1 cellular context compared by ENCODE assay signal in the genomic region with DNA sequence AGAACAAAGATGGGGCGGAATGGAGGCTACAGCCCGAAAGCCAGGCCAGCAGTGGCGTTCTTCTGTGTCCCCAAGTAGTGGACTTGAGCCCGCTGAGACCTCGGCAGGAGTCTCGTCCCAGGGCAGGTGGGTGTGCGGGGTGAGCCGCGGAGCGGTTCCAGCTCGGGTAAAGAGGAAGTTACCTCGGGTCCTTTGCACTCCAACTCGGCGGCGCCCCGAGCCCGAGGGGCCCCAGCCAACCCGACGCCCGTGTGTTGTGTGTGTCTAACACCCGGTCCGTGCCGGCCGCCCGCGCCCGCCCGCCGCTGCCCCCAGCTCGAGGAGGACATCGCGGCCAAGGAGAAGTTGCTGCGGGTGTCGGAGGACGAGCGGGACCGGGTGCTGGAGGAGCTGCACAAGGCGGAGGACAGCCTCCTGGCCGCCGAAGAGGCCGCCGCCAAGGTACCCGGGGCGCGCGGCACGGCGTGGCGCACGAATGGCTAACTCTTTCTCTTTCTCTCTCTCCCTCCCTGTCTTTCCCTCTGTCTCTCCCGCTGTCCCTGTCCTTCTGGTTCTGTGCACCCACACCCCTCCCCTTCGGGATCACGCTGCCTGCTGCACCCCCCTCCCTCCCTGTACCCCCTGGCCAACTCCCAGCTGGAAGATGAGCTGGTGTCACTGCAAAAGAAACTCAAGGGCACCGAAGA.
A peak's percentile ranks its signal among the peaks of the same experiment; 100 is the strongest.
TF ChIP-seq lines count a peak whose summit lies in the region.

No MANE protein-coding gene starts in this region.

TF ChIP-seq in HepG2, 621 proteins besides CTCF, POLR2A, EP300 and RAD21 (continued from another document):
- TF ChIP-seq, protein P1, sequence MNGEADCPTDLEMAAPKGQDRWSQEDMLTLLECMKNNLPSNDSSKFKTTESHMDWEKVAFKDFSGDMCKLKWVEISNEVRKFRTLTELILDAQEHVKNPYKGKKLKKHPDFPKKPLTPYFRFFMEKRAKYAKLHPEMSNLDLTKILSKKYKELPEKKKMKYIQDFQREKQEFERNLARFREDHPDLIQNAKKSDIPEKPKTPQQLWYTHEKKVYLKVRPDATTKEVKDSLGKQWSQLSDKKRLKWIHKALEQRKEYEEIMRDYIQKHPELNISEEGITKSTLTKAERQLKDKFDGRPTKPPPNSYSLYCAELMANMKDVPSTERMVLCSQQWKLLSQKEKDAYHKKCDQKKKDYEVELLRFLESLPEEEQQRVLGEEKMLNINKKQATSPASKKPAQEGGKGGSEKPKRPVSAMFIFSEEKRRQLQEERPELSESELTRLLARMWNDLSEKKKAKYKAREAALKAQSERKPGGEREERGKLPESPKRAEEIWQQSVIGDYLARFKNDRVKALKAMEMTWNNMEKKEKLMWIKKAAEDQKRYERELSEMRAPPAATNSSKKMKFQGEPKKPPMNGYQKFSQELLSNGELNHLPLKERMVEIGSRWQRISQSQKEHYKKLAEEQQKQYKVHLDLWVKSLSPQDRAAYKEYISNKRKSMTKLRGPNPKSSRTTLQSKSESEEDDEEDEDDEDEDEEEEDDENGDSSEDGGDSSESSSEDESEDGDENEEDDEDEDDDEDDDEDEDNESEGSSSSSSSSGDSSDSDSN (CRISPR knock-in tag; IDR thresholded peaks at IDR 0.05), result peak; percentile 58; the same call in 1 of the 2 replicates
- TF ChIP-seq, protein P2, sequence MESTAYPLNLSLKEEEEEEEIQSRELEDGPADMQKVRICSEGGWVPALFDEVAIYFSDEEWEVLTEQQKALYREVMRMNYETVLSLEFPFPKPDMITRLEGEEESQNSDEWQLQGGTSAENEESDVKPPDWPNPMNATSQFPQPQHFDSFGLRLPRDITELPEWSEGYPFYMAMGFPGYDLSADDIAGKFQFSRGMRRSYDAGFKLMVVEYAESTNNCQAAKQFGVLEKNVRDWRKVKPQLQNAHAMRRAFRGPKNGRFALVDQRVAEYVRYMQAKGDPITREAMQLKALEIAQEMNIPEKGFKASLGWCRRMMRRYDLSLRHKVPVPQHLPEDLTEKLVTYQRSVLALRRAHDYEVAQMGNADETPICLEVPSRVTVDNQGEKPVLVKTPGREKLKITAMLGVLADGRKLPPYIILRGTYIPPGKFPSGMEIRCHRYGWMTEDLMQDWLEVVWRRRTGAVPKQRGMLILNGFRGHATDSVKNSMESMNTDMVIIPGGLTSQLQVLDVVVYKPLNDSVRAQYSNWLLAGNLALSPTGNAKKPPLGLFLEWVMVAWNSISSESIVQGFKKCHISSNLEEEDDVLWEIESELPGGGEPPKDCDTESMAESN (CRISPR knock-in tag; conservative IDR thresholded peaks at IDR 0.05), result no peak
- TF ChIP-seq, protein P3, sequence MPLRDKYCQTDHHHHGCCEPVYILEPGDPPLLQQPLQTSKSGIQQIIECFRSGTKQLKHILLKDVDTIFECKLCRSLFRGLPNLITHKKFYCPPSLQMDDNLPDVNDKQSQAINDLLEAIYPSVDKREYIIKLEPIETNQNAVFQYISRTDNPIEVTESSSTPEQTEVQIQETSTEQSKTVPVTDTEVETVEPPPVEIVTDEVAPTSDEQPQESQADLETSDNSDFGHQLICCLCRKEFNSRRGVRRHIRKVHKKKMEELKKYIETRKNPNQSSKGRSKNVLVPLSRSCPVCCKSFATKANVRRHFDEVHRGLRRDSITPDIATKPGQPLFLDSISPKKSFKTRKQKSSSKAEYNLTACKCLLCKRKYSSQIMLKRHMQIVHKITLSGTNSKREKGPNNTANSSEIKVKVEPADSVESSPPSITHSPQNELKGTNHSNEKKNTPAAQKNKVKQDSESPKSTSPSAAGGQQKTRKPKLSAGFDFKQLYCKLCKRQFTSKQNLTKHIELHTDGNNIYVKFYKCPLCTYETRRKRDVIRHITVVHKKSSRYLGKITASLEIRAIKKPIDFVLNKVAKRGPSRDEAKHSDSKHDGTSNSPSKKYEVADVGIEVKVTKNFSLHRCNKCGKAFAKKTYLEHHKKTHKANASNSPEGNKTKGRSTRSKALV (CRISPR knock-in tag; IDR thresholded peaks at IDR 0.05), result peak; percentile 99
- TF ChIP-seq, protein P4, sequence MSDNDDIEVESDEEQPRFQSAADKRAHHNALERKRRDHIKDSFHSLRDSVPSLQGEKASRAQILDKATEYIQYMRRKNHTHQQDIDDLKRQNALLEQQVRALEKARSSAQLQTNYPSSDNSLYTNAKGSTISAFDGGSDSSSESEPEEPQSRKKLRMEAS (IDR thresholded peaks at IDR 0.05), result 0 out of 2 replicates have a peak, but pooled peaks have one; percentile 10
- TF ChIP-seq, protein P5, sequence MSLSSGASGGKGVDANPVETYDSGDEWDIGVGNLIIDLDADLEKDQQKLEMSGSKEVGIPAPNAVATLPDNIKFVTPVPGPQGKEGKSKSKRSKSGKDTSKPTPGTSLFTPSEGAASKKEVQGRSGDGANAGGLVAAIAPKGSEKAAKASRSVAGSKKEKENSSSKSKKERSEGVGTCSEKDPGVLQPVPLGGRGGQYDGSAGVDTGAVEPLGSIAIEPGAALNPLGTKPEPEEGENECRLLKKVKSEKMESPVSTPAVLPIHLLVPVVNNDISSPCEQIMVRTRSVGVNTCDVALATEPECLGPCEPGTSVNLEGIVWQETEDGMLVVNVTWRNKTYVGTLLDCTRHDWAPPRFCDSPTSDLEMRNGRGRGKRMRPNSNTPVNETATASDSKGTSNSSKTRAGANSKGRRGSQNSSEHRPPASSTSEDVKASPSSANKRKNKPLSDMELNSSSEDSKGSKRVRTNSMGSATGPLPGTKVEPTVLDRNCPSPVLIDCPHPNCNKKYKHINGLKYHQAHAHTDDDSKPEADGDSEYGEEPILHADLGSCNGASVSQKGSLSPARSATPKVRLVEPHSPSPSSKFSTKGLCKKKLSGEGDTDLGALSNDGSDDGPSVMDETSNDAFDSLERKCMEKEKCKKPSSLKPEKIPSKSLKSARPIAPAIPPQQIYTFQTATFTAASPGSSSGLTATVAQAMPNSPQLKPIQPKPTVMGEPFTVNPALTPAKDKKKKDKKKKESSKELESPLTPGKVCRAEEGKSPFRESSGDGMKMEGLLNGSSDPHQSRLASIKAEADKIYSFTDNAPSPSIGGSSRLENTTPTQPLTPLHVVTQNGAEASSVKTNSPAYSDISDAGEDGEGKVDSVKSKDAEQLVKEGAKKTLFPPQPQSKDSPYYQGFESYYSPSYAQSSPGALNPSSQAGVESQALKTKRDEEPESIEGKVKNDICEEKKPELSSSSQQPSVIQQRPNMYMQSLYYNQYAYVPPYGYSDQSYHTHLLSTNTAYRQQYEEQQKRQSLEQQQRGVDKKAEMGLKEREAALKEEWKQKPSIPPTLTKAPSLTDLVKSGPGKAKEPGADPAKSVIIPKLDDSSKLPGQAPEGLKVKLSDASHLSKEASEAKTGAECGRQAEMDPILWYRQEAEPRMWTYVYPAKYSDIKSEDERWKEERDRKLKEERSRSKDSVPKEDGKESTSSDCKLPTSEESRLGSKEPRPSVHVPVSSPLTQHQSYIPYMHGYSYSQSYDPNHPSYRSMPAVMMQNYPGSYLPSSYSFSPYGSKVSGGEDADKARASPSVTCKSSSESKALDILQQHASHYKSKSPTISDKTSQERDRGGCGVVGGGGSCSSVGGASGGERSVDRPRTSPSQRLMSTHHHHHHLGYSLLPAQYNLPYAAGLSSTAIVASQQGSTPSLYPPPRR (CRISPR knock-in tag; IDR thresholded peaks at IDR 0.05; ENCODE audit: borderline replicate concordance), result 0 out of 2 replicates have a peak, but pooled peaks have one; percentile 27
- TF ChIP-seq ZBTB42 (CRISPR knock-in tag; IDR thresholded peaks at IDR 0.05), result 0 out of 2 replicates have a peak, but pooled peaks have one; percentile 38
- TF ChIP-seq, protein P6, sequence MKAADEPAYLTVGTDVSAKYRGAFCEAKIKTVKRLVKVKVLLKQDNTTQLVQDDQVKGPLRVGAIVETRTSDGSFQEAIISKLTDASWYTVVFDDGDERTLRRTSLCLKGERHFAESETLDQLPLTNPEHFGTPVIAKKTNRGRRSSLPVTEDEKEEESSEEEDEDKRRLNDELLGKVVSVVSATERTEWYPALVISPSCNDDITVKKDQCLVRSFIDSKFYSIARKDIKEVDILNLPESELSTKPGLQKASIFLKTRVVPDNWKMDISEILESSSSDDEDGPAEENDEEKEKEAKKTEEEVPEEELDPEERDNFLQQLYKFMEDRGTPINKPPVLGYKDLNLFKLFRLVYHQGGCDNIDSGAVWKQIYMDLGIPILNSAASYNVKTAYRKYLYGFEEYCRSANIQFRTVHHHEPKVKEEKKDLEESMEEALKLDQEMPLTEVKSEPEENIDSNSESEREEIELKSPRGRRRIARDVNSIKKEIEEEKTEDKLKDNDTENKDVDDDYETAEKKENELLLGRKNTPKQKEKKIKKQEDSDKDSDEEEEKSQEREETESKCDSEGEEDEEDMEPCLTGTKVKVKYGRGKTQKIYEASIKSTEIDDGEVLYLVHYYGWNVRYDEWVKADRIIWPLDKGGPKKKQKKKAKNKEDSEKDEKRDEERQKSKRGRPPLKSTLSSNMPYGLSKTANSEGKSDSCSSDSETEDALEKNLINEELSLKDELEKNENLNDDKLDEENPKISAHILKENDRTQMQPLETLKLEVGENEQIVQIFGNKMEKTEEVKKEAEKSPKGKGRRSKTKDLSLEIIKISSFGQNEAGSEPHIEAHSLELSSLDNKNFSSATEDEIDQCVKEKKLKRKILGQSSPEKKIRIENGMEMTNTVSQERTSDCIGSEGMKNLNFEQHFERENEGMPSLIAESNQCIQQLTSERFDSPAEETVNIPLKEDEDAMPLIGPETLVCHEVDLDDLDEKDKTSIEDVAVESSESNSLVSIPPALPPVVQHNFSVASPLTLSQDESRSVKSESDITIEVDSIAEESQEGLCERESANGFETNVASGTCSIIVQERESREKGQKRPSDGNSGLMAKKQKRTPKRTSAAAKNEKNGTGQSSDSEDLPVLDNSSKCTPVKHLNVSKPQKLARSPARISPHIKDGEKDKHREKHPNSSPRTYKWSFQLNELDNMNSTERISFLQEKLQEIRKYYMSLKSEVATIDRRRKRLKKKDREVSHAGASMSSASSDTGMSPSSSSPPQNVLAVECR (CRISPR knock-in tag; IDR thresholded peaks at IDR 0.05; ENCODE audit: borderline replicate concordance), result peak; percentile 36; the same call in 1 of the 2 replicates
- no peak for TF ChIP-seq HNRNPH1 (optimal IDR thresholded peaks at IDR 0.05; ENCODE audit: low read depth, low read length)
- peak; percentile 34; the same call in 1 of the 2 replicates for TF ChIP-seq ZNF768 (CRISPR knock-in tag; IDR thresholded peaks at IDR 0.05)
- TF ChIP-seq, protein P7, sequence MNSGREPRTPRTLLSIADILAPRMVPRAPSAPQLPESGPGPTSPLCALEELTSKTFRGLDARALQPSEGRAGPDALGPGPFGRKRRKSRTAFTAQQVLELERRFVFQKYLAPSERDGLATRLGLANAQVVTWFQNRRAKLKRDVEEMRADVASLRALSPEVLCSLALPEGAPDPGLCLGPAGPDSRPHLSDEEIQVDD (CRISPR knock-in tag; IDR thresholded peaks at IDR 0.05; ENCODE audit: borderline replicate concordance), result no peak
- TF ChIP-seq, protein P8, sequence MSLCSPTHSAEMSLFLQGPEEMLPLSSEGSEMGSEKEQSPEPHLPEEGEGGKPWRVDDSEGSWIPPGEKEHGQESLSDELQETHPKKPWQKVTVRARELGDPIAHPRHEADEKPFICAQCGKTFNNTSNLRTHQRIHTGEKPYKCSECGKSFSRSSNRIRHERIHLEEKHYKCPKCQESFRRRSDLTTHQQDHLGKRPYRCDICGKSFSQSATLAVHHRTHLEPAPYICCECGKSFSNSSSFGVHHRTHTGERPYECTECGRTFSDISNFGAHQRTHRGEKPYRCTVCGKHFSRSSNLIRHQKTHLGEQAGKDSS (CRISPR knock-in tag; IDR thresholded peaks at IDR 0.05; ENCODE audit: borderline replicate concordance, low read depth), result no peak
- 0 out of 2 replicates have a peak, but pooled peaks have one; percentile 31 for TF ChIP-seq ZMAT3 (CRISPR knock-in tag; conservative IDR thresholded peaks at IDR 0.05)
- TF ChIP-seq SNRNP70 (IDR thresholded peaks at IDR 0.05; ENCODE audit: low read depth, low read length), result no peak
- TF ChIP-seq, protein P9, sequence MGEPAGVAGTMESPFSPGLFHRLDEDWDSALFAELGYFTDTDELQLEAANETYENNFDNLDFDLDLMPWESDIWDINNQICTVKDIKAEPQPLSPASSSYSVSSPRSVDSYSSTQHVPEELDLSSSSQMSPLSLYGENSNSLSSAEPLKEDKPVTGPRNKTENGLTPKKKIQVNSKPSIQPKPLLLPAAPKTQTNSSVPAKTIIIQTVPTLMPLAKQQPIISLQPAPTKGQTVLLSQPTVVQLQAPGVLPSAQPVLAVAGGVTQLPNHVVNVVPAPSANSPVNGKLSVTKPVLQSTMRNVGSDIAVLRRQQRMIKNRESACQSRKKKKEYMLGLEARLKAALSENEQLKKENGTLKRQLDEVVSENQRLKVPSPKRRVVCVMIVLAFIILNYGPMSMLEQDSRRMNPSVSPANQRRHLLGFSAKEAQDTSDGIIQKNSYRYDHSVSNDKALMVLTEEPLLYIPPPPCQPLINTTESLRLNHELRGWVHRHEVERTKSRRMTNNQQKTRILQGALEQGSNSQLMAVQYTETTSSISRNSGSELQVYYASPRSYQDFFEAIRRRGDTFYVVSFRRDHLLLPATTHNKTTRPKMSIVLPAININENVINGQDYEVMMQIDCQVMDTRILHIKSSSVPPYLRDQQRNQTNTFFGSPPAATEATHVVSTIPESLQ (CRISPR knock-in tag; conservative IDR thresholded peaks at IDR 0.05), result no peak
- TF ChIP-seq, protein P10, sequence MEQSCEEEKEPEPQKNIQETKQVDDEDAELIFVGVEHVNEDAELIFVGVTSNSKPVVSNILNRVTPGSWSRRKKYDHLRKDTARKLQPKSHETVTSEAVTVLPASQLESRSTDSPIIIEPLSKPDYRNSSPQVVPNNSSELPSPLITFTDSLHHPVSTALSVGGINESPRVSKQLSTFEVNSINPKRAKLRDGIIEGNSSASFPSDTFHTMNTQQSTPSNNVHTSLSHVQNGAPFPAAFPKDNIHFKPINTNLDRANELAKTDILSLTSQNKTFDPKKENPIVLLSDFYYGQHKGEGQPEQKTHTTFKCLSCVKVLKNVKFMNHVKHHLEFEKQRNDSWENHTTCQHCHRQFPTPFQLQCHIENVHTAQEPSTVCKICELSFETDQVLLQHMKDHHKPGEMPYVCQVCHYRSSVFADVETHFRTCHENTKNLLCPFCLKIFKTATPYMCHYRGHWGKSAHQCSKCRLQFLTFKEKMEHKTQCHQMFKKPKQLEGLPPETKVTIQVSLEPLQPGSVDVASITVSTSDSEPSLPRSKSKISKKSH (CRISPR knock-in tag; IDR thresholded peaks at IDR 0.05; ENCODE audit: borderline replicate concordance), result no peak
- TF ChIP-seq TAF1 (CRISPR knock-in tag; IDR thresholded peaks at IDR 0.05), result 0 out of 2 replicates have a peak, but pooled peaks have one; percentile 2
